ENCODE assay signal across 1 cellular context in the genomic region with DNA sequence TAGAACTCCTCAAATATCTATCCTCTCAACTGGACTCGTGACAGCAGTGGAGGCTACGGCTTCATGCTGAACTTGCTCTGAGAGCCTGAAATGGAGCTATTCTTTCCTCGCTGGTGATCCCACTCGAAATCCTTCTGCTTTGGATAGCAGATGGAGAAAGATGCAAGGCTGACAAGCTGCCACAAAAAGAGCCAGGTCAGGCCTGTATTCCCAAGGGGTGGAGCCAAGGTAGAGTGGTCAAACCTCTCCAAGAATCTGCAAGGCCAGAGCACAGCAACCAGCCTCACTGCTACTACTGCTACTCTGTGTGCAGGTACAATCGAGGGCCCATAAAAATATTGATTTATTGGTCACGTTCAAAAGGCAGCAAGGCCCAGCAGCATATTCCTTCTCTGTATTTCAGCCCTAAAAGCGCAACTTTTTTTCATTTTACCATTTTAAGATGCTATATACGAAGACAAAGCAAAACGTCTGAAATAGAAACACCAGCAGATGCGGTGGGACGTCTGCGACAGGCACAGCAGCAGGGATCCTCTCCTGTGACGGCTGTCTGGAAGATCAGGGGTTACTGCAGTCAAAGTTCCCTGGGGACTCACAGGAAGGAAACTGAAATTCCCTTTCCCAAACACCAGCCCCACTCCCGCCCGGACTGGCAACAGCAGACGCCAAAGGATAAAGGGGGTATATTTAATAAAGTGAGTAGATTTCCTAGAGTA.
A peak's percentile ranks its signal among the peaks of the same experiment; 100 is the strongest.
TF ChIP-seq lines count a peak whose summit lies in the region.

No MANE protein-coding gene starts in this region.

TF ChIP-seq in K562, 482 proteins besides CTCF, POLR2A, EP300 and RAD21:
- TF ChIP-seq KAT7 (CRISPR knock-in tag; IDR thresholded peaks at IDR 0.05; ENCODE audit: borderline replicate concordance) (peak; percentile 46; the same call in 1 of the 2 replicates), SP1 (CRISPR knock-in tag; IDR thresholded peaks at IDR 0.05) (0 out of 2 replicates have a peak, but pooled peaks have one; percentile 2), ZFP91 (CRISPR knock-in tag; IDR thresholded peaks at IDR 0.05) (no peak)
